ENCODE assay signal across 20 cellular contexts in genomic region chr12:62800707-62801400, GRCh38.
"Had no signal": no experiment of that assay in that cellular context is flagged by ENCODE, and none has a peak within 500 bp of the region (broad histone marks: within the 10 kb centered on the region; RNA-seq: fewer than 3 reads in every experiment).

No MANE protein-coding gene starts in this region.

- H3K4me3 ChIP-seq: cardiac muscle cell, gastroesophageal sphincter, heart right ventricle, left lung, mucosa of descending colon, transverse colon, vagina had no signal

- H3K9me3 ChIP-seq: gastroesophageal sphincter, heart right ventricle, left lung, mucosa of descending colon, transverse colon, vagina had no signal

- H3K4me3 Mint-ChIP-seq: activated B cell treated with CpG ODN at 0.5 μM for 24 hours; activated CD4-positive, alpha-beta memory T cell treated with anti-CD3 and anti-CD28 coated beads for 36 hours; activated naive CD8-positive, alpha-beta T cell; activated T-helper 1 cell treated with anti-CD3 and anti-CD28 coated beads, Interleukin-12 subunit alpha, Interleukin-12 subunit beta, Interleukin-2, Interleukin-4 antibody, amounts not matched to agents 30 ng/mL and 10 ng/mL and 1 ng/mL, durations not matched to agents 14 hours and 24 hours and 36 hours; naive B cell; neural crest cell; stimulated activated naive CD8-positive, alpha-beta T cell treated with anti-CD3 and anti-CD28 coated beads, Interleukin-15, Interleukin-2, amounts not matched to agents 100 ng/mL and 50 ng/mL, for 24 hours had no signal

- H3K27ac Mint-ChIP-seq: activated B cell treated with CpG ODN at 0.5 μM for 24 hours; activated CD4-positive, alpha-beta memory T cell treated with anti-CD3 and anti-CD28 coated beads for 36 hours; activated naive CD8-positive, alpha-beta T cell; activated T-helper 1 cell treated with anti-CD3 and anti-CD28 coated beads, Interleukin-12 subunit alpha, Interleukin-12 subunit beta, Interleukin-2, Interleukin-4 antibody, amounts not matched to agents 30 ng/mL and 10 ng/mL and 1 ng/mL, durations not matched to agents 14 hours and 24 hours and 36 hours; naive B cell; stimulated activated naive CD8-positive, alpha-beta T cell treated with anti-CD3 and anti-CD28 coated beads, Interleukin-15, Interleukin-2, amounts not matched to agents 100 ng/mL and 50 ng/mL, for 24 hours had no signal

- H3K27ac ChIP-seq: cardiac muscle cell, gastroesophageal sphincter, heart right ventricle, left lung, transverse colon, vagina had no signal

- ATAC-seq: gastroesophageal sphincter, left lung, mucosa of descending colon had no signal

- H3K9me3 Mint-ChIP-seq: activated CD4-positive, alpha-beta memory T cell treated with anti-CD3 and anti-CD28 coated beads for 36 hours; activated T-helper 1 cell treated with anti-CD3 and anti-CD28 coated beads, Interleukin-12 subunit alpha, Interleukin-12 subunit beta, Interleukin-2, Interleukin-4 antibody, amounts not matched to agents 30 ng/mL and 10 ng/mL and 1 ng/mL, durations not matched to agents 14 hours and 24 hours and 36 hours; naive B cell; neural crest cell; stimulated activated naive CD8-positive, alpha-beta T cell treated with anti-CD3 and anti-CD28 coated beads, Interleukin-15, Interleukin-2, amounts not matched to agents 100 ng/mL and 50 ng/mL, for 24 hours had no signal

- H3K36me3 Mint-ChIP-seq: activated CD4-positive, alpha-beta memory T cell treated with anti-CD3 and anti-CD28 coated beads for 36 hours; activated naive CD8-positive, alpha-beta T cell; naive B cell had no signal

- H3K4me1 Mint-ChIP-seq: naive B cell had no signal

- DNase-seq: activated B cell treated with CpG ODN at 0.5 μM for 24 hours; activated CD4-positive, alpha-beta memory T cell treated with anti-CD3 and anti-CD28 coated beads for 36 hours; activated CD4-positive, alpha-beta T cell treated with anti-CD3 and anti-CD28 coated beads for 4 hours; activated T-cell treated with anti-CD3 and anti-CD28 coated beads for 4 hours; amygdala; dermis blood vessel endothelial cell; effector memory CD4-positive, alpha-beta T cell; heart right ventricle; left lung; mucosa of descending colon; naive B cell; stimulated activated CD4-positive, alpha-beta T cell treated with anti-CD3 and anti-CD28 coated beads, Interleukin-2, amount 100 ng/mL, for 24 hours; transverse colon had no signal

- H3K27me3 ChIP-seq: cardiac muscle cell, gastroesophageal sphincter, heart right ventricle, left lung, transverse colon, vagina had no signal

- H3K4me1 ChIP-seq: gastroesophageal sphincter, heart right ventricle, left lung, transverse colon, vagina had no signal

- H3K36me3 ChIP-seq: cardiac muscle cell, gastroesophageal sphincter, transverse colon, vagina had no signal
